In genomic region chr4:51999250-51999649, GRCh38 we compare ENCODE assay signal across 2 cellular contexts.
A peak's percentile ranks its signal among the peaks of the same experiment; 100 is the strongest.
TF ChIP-seq lines count a peak whose summit lies in the region.

No MANE protein-coding gene starts in this region.

TF ChIP-seq in liver, 16 proteins besides CTCF, POLR2A, EP300 and RAD21:
- TF ChIP-seq GABPA (IDR thresholded peaks at IDR 0.05 in 1 of 2, conservative IDR thresholded peaks at IDR 0.05 in 1 of 2) (no peak), FOXA2 (IDR thresholded peaks at IDR 0.05) (peak; percentile 66), FOXA1 (IDR thresholded peaks at IDR 0.05) (peak; percentile 69)

TF ChIP-seq in HepG2, 621 proteins besides CTCF, POLR2A, EP300 and RAD21:
- TF ChIP-seq SP140L (CRISPR knock-in tag; IDR thresholded peaks at IDR 0.05; ENCODE audit: borderline replicate concordance) (no peak), KLF13 (CRISPR knock-in tag; IDR thresholded peaks at IDR 0.05) (no peak), HINFP (CRISPR knock-in tag; IDR thresholded peaks at IDR 0.05; ENCODE audit: low read depth) (no peak), ZNF333 (CRISPR knock-in tag; IDR thresholded peaks at IDR 0.05; ENCODE audit: borderline replicate concordance) (no peak), NFYC (CRISPR knock-in tag; IDR thresholded peaks at IDR 0.05) (no peak), NR0B2 (CRISPR knock-in tag; IDR thresholded peaks at IDR 0.05) (no peak), ELF1 (CRISPR knock-in tag; IDR thresholded peaks at IDR 0.05) (no peak), KDM5A (IDR thresholded peaks at IDR 0.05; ENCODE audit: borderline replicate concordance, low read length) (no peak), SRF (IDR thresholded peaks at IDR 0.05; ENCODE audit: low read depth, low read length) (no peak), ZNF101 (CRISPR knock-in tag; IDR thresholded peaks at IDR 0.05; ENCODE audit: borderline replicate concordance, low read depth) (no peak)
